ENCODE assay signal across 14 cellular contexts in genomic region chr2:178782236-178782635, GRCh38. TPM values are rescaled to one million over a fixed set of nuclear protein-coding genes. Genes with fewer than 3 reads are reported as not detected.
"Had no signal": no experiment of that assay in that cellular context is flagged by ENCODE, and none has a peak within 500 bp of the region (broad histone marks: within the 10 kb centered on the region; RNA-seq: fewer than 3 reads in every experiment).

No MANE protein-coding gene starts in this region.

- H3K27me3 ChIP-seq: dorsolateral prefrontal cortex, esophagus squamous epithelium, heart left ventricle, upper lobe of right lung had no signal

- H3K9me3 ChIP-seq: esophagus squamous epithelium, heart left ventricle, upper lobe of right lung had no signal

- DNase-seq: activated CD4-positive, alpha-beta memory T cell treated with anti-CD3 and anti-CD28 coated beads for 36 hours; activated CD4-positive, alpha-beta T cell treated with anti-CD3 and anti-CD28 coated beads for 1 hour; activated naive CD8-positive, alpha-beta T cell treated with anti-CD3 and anti-CD28 coated beads, Interleukin-2, amount 10 ng/mL, durations not matched to agents 7 days and 5 days; activated T-cell treated with anti-CD3 and anti-CD28 coated beads, Interleukin-2, amount 50 U/mL, for 48 hours; aorta; dorsolateral prefrontal cortex; esophagus squamous epithelium; foreskin fibroblast; heart left ventricle; stimulated activated CD4-positive, alpha-beta T cell treated with anti-CD3 and anti-CD28 coated beads, Interleukin-15, amount 100 ng/mL, for 24 hours; stimulated activated CD4-positive, alpha-beta T cell treated with anti-CD3 and anti-CD28 coated beads, Interleukin-4, amount 100 ng/mL, for 24 hours; T-helper 9 cell; upper lobe of right lung had no signal

- H3K4me3 ChIP-seq: dorsolateral prefrontal cortex, esophagus squamous epithelium, heart left ventricle, upper lobe of right lung had no signal

- H3K4me1 ChIP-seq: esophagus squamous epithelium, upper lobe of right lung had no signal

- H3K27ac ChIP-seq: dorsolateral prefrontal cortex, esophagus squamous epithelium, upper lobe of right lung had no signal

- ATAC-seq: upper lobe of right lung had no signal

- H3K36me3 ChIP-seq: esophagus squamous epithelium, upper lobe of right lung had no signal

RNA-seq across cellular contexts. Expression of gene TTN, which starts 25.0 kb away (rescaled TPM):
- total RNA-seq: osteocyte had no signal
